In the genomic region with DNA sequence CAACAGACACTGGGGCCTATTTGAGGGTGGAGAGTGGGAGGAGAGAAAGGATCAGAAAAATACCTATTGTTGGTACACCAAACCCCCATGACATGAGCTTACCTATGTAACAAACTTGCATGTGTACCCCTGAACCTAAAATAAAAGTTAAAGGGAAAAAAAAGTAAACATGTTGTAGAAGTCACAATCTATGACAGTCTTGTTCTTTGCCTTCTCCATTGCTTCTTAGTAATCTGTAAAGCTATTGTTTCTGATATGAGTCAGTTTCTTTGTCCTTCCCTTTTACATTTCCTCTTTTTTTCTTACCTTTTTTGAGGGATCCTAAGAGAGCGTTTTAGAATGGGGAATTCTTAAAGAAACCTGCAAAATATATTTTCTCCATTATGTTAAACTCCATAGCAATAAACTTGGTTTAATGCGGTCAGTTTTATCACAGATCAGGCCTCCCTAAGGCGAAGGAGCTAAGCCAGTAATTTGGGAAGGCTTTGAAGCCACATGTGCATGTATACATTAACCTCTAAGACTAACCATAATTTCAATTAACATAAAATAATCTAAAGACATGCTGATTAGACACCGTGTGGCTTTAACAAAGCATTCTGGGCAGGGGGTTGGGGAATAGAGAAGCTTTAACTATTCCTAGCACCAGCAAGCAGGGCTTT, we compare ENCODE assay signal across 8 cellular contexts.
DNase-seq lines count a peak whose midpoint lies in the region; ATAC-seq, FAIRE-seq and TF ChIP-seq lines count a peak whose summit lies in the region.

No MANE protein-coding gene starts in this region.

- TF ChIP-seq POLR2A in GM12891 (IDR thresholded peaks at IDR 0.05; ENCODE audit: low read depth, low read length): no peak

- TF ChIP-seq CTCF in SK-N-SH (IDR thresholded peaks at IDR 0.05) (no peak), mesothelial cell of epicardium (IDR thresholded peaks at IDR 0.05; ENCODE audit: unreplicated experiment) (no peak)

- no peak for TF ChIP-seq RAD21 in SK-N-SH (IDR thresholded peaks at IDR 0.05; ENCODE audit: low read length)

- H3K4me2 ChIP-seq in SK-N-SH: peak overlapping the region; percentile 70

- H4K20me1 ChIP-seq in SK-N-SH (ENCODE audit: insufficient read depth): no peaks in the 10 kb centered on the region

- CTCF ChIA-PET in SK-N-SH (lab: Yijun Ruan, JAX): no interaction called here
- CTCF ChIA-PET in CD8-positive, alpha-beta memory T cell (lab: Charles Lee): no interaction called here

- peak overlapping the region; percentile 93 to 99 for H3K27ac ChIP-seq in SK-N-SH (ENCODE audit: low read depth in 2 of 2, low read length in 1 of 2)
- H3K27ac ChIP-seq in CD8-positive, alpha-beta memory T cell (ENCODE audit: low read depth, low read length): no peak overlapping the region

- WGBS in SK-N-SH (ENCODE audit: low lambda C conversion rate): 68% methylated on average over 4 of the region's 4 CpGs

- peaks cover 18% of the 10 kb centered on the region for H3K9me3 Mint-ChIP-seq in mesothelial cell of epicardium
- H3K9me3 Mint-ChIP-seq in CD8-positive, alpha-beta memory T cell: peaks cover 8 to 16% (median 13%) of the 10 kb centered on the region in 5 donors

- H3K9me3 ChIP-seq in SK-N-SH: peaks cover 9% of the 10 kb centered on the region; the same call in 1 of the 2 replicates
- no peaks in the 10 kb centered on the region for H3K9me3 ChIP-seq in CD8-positive, alpha-beta memory T cell (ENCODE audit: low read length)

- no peaks in the 10 kb centered on the region for H3K27me3 Mint-ChIP-seq in mesothelial cell of epicardium (ENCODE audit: low read depth)
- no peaks in the 10 kb centered on the region for H3K27me3 Mint-ChIP-seq in CD8-positive, alpha-beta memory T cell

- peak overlapping the region; percentile 97 for H3K27ac Mint-ChIP-seq in mesothelial cell of epicardium
- peak overlapping the region in 1 of 8 donors; percentile 52 for H3K27ac Mint-ChIP-seq in CD8-positive, alpha-beta memory T cell

- no peak for DNase-seq in GM12891 (ENCODE audit: insufficient read length, low spot score)
- DNase-seq in SK-N-SH: no peak
- DNase-seq in mesothelial cell of epicardium (ENCODE audit: low spot score in 2 of 2, unreplicated experiment in 2 of 2): no peak
- DNase-seq in activated CD4-positive, alpha-beta T cell treated with anti-CD3 and anti-CD28 coated beads for 4 hours: no peak
- no peak for DNase-seq in NCI-H2171 treated with DMSO at 0.1 percent for 48 hours (lab: John Stamatoyannopoulos, UW)
- DNase-seq in CD8-positive, alpha-beta memory T cell: no peak
- DNase-seq in HCEC 1CT: no peak

- H3K4me3 Mint-ChIP-seq in mesothelial cell of epicardium: no peak overlapping the region
- H3K4me3 Mint-ChIP-seq in CD8-positive, alpha-beta memory T cell: no peak overlapping the region

- H2AFZ ChIP-seq in SK-N-SH (ENCODE audit: low read depth): peak overlapping the region; percentile 78

- no peaks in the 10 kb centered on the region for H3K79me2 ChIP-seq in SK-N-SH (ENCODE audit: insufficient read depth)

- peaks cover 30% of the 10 kb centered on the region for H3K4me1 Mint-ChIP-seq in mesothelial cell of epicardium
- H3K4me1 Mint-ChIP-seq in CD8-positive, alpha-beta memory T cell: peaks cover 17 to 42% (median 39%) of the 10 kb centered on the region in 3 donors

- TF ChIP-seq EP300 in SK-N-SH (IDR thresholded peaks at IDR 0.05; ENCODE audit: borderline replicate concordance in 1 of 2, low read depth in 1 of 2, low read length in 1 of 2): no peak

- POLR2A ChIA-PET in SK-N-SH (lab: Yijun Ruan, JAX): no interaction called here
- POLR2A ChIA-PET in CD8-positive, alpha-beta memory T cell (lab: Charles Lee): no interaction called here

- FAIRE-seq in GM12891 (lab: Jason Lieb, UNC): peak; percentile 80

- no peaks in the 10 kb centered on the region for H3K36me3 ChIP-seq in SK-N-SH (replicated peaks in 1 of 2; ENCODE audit: control insufficient read depth in 1 of 2, insufficient read depth in 2 of 2, low read length in 1 of 2)
- no peaks in the 10 kb centered on the region for H3K36me3 ChIP-seq in CD8-positive, alpha-beta memory T cell (ENCODE audit: insufficient read depth, low read length)

- no peaks in the 10 kb centered on the region for H3K9me2 ChIP-seq in SK-N-SH

- H3K4me3 ChIP-seq in SK-N-SH (ENCODE audit: low read depth in 2 of 2, low read length in 1 of 2): no peak overlapping the region; a peak in 2 of 4 replicates
- H3K4me3 ChIP-seq in CD8-positive, alpha-beta memory T cell (ENCODE audit: low read length): no peak overlapping the region

- peak overlapping the region; percentile 76 for H3K9ac ChIP-seq in SK-N-SH

- peaks cover 14% of the 10 kb centered on the region for H3K36me3 Mint-ChIP-seq in mesothelial cell of epicardium
- H3K36me3 Mint-ChIP-seq in CD8-positive, alpha-beta memory T cell: peaks cover 0 to 19% (median 5%) of the 10 kb centered on the region in 3 donors

- H3F3A ChIP-seq in SK-N-SH (replicated peaks; ENCODE audit: insufficient read depth): peaks cover 29% of the 10 kb centered on the region

- no peaks in the 10 kb centered on the region for H3K27me3 ChIP-seq in SK-N-SH (ENCODE audit: insufficient read depth)
- no peaks in the 10 kb centered on the region for H3K27me3 ChIP-seq in CD8-positive, alpha-beta memory T cell (ENCODE audit: insufficient read depth, low read length, poor library complexity, severe bottlenecking)

- peaks cover 9 to 20% of the 10 kb centered on the region in 2 experiments; a peak in 3 of 4 replicates for H3K4me1 ChIP-seq in SK-N-SH (ENCODE audit: control insufficient read depth in 1 of 2, insufficient read depth in 2 of 2, low read depth in 1 of 2, low read length in 1 of 2)
- no peaks in the 10 kb centered on the region for H3K4me1 ChIP-seq in CD8-positive, alpha-beta memory T cell (ENCODE audit: insufficient read depth, low read length)

- peak; percentile 41 for ATAC-seq in HG02642 (IDR thresholded peaks at IDR 0.05; ENCODE audit: poor library complexity, unreplicated experiment)

TF ChIP-seq in GM12891, 5 proteins besides CTCF, POLR2A, EP300 and RAD21:
- TF ChIP-seq TAF1 (IDR thresholded peaks at IDR 0.05; ENCODE audit: low read depth, low read length): no peak
- TF ChIP-seq POU2F2 (IDR thresholded peaks at IDR 0.05; ENCODE audit: low read depth, low read length): no peak
- peak; percentile 93 for TF ChIP-seq SPI1 (IDR thresholded peaks at IDR 0.05; ENCODE audit: low read depth, low read length)
- TF ChIP-seq POLR2AphosphoS5 (IDR thresholded peaks at IDR 0.05; ENCODE audit: low read depth, low read length): no peak
- TF ChIP-seq PAX5 (IDR thresholded peaks at IDR 0.05; ENCODE audit: insufficient read depth, low read length, severe bottlenecking): no peak

TF ChIP-seq in SK-N-SH, 30 proteins besides CTCF, POLR2A, EP300 and RAD21:
- TF ChIP-seq FOXJ3 (CRISPR knock-in tag; IDR thresholded peaks at IDR 0.05) (no peak), EZH2phosphoT487 (IDR thresholded peaks at IDR 0.05; ENCODE audit: borderline replicate concordance, low read depth) (no peak), FOXM1 (IDR thresholded peaks at IDR 0.05; ENCODE audit: low read depth) (no peak), TCF12 (IDR thresholded peaks at IDR 0.05) (no peak), RFX5 (IDR thresholded peaks at IDR 0.05; ENCODE audit: low read length) (no peak), POLR2AphosphoS5 (IDR thresholded peaks at IDR 0.05; ENCODE audit: low read depth, low read length) (no peak), RCOR1 (IDR thresholded peaks at IDR 0.05; ENCODE audit: low read length) (no peak), RXRA (IDR thresholded peaks at IDR 0.05; ENCODE audit: borderline replicate concordance, low read depth) (no peak), NFIC (IDR thresholded peaks at IDR 0.05; ENCODE audit: borderline replicate concordance) (no peak), NRF1 (IDR thresholded peaks at IDR 0.05; ENCODE audit: low read depth, low read length) (no peak), YY1 (IDR thresholded peaks at IDR 0.05; ENCODE audit: low read depth) (no peak)
- TF ChIP-seq, protein P1, sequence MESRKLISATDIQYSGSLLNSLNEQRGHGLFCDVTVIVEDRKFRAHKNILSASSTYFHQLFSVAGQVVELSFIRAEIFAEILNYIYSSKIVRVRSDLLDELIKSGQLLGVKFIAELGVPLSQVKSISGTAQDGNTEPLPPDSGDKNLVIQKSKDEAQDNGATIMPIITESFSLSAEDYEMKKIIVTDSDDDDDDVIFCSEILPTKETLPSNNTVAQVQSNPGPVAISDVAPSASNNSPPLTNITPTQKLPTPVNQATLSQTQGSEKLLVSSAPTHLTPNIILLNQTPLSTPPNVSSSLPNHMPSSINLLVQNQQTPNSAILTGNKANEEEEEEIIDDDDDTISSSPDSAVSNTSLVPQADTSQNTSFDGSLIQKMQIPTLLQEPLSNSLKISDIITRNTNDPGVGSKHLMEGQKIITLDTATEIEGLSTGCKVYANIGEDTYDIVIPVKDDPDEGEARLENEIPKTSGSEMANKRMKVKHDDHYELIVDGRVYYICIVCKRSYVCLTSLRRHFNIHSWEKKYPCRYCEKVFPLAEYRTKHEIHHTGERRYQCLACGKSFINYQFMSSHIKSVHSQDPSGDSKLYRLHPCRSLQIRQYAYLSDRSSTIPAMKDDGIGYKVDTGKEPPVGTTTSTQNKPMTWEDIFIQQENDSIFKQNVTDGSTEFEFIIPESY (IDR thresholded peaks at IDR 0.05; ENCODE audit: borderline replicate concordance, low read depth): no peak
- TF ChIP-seq, protein P2, sequence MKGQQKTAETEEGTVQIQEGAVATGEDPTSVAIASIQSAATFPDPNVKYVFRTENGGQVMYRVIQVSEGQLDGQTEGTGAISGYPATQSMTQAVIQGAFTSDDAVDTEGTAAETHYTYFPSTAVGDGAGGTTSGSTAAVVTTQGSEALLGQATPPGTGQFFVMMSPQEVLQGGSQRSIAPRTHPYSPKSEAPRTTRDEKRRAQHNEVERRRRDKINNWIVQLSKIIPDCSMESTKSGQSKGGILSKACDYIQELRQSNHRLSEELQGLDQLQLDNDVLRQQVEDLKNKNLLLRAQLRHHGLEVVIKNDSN (IDR thresholded peaks at IDR 0.05; ENCODE audit: borderline replicate concordance, low read depth): no peak
- TF ChIP-seq, protein P3, sequence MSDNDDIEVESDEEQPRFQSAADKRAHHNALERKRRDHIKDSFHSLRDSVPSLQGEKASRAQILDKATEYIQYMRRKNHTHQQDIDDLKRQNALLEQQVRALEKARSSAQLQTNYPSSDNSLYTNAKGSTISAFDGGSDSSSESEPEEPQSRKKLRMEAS (IDR thresholded peaks at IDR 0.05; ENCODE audit: low read depth): no peak
